15 cellular contexts compared by ENCODE assay signal in genomic region chr6:170163405-170164170, GRCh38.
DNase-seq lines count a peak whose midpoint lies in the region; ATAC-seq and TF ChIP-seq lines count a peak whose summit lies in the region.
"Had no signal": no experiment of that assay in that cellular context is flagged by ENCODE, and none has a peak within 500 bp of the region (broad histone marks: within the 10 kb centered on the region; RNA-seq: fewer than 3 reads in every experiment).

No MANE protein-coding gene starts in this region.

- H3K4me1 ChIP-seq in HEK293 (ENCODE audit: control insufficient read depth, insufficient read depth, low read length): no peaks in the 10 kb centered on the region
- H3K4me1 ChIP-seq: BE2C had no signal

- ATAC-seq in natural killer cell treated with Interleukin-12 subunit alpha and Interleukin-12 subunit beta and Interleukin-15 and Interleukin-18, amount 100 ng/mL, for 72 hours: no peak
- ATAC-seq in stimulated activated effector memory CD8-positive, alpha-beta T cell treated with anti-CD3 and anti-CD28 coated beads, Interleukin-12 subunit alpha, Interleukin-12 subunit beta, amount 100 ng/mL, for 72 hours: no peak
- no peak for ATAC-seq in HG02571 (IDR thresholded peaks at IDR 0.05; ENCODE audit: unreplicated experiment)
- ATAC-seq in HG03025 (IDR thresholded peaks at IDR 0.05; ENCODE audit: low FRiP score, unreplicated experiment): no peak
- ATAC-seq: HCT116 had no signal

- H3K9me3 ChIP-seq in HEK293 (ENCODE audit: control insufficient read depth, insufficient read depth, low read depth, low read length): no peaks in the 10 kb centered on the region
- H3K9me3 ChIP-seq: BE2C had no signal

- POLR2A ChIA-PET in HEK293 (lab: Yijun Ruan, JAX): no interaction called here

- peak overlapping the region in 3 of 5 experiments; percentile 49 to 64 (median 58) for H3K27ac Mint-ChIP-seq in brain
- H3K27ac Mint-ChIP-seq in natural killer cell treated with Interleukin-12 subunit alpha and Interleukin-12 subunit beta and Interleukin-15 and Interleukin-18, amount 100 ng/mL, for 72 hours: peak overlapping the region in 1 of 2 donors; percentile 26
- H3K27ac Mint-ChIP-seq in stimulated activated effector memory CD8-positive, alpha-beta T cell treated with anti-CD3 and anti-CD28 coated beads, Interleukin-12 subunit alpha, Interleukin-12 subunit beta, amount 100 ng/mL, for 72 hours: peak overlapping the region; percentile 45

- peaks cover 35% of the 10 kb centered on the region for H3K4me1 Mint-ChIP-seq in brain
- peaks cover 12 to 15% of the 10 kb centered on the region in 2 donors for H3K4me1 Mint-ChIP-seq in natural killer cell treated with Interleukin-12 subunit alpha and Interleukin-12 subunit beta and Interleukin-15 and Interleukin-18, amount 100 ng/mL, for 72 hours (ENCODE audit: low read depth in 2 of 2)
- H3K4me1 Mint-ChIP-seq in stimulated activated effector memory CD8-positive, alpha-beta T cell treated with anti-CD3 and anti-CD28 coated beads, Interleukin-12 subunit alpha, Interleukin-12 subunit beta, amount 100 ng/mL, for 72 hours: peaks cover 9% of the 10 kb centered on the region

- H3K36me3 ChIP-seq in HEK293 (ENCODE audit: control insufficient read depth in 2 of 2, insufficient read depth in 1 of 2, low read length in 2 of 2): no peaks in the 10 kb centered on the region
- H3K36me3 ChIP-seq: BE2C had no signal

- H3K4me3 Mint-ChIP-seq in brain: no peak overlapping the region
- no peak overlapping the region for H3K4me3 Mint-ChIP-seq in natural killer cell treated with Interleukin-12 subunit alpha and Interleukin-12 subunit beta and Interleukin-15 and Interleukin-18, amount 100 ng/mL, for 72 hours
- no peak overlapping the region for H3K4me3 Mint-ChIP-seq in stimulated activated effector memory CD8-positive, alpha-beta T cell treated with anti-CD3 and anti-CD28 coated beads, Interleukin-12 subunit alpha, Interleukin-12 subunit beta, amount 100 ng/mL, for 72 hours

- peaks cover 0 to 19% (median 5%) of the 10 kb centered on the region in 5 experiments for H3K9me3 Mint-ChIP-seq in brain
- peaks cover 4% of the 10 kb centered on the region for H3K9me3 Mint-ChIP-seq in natural killer cell treated with Interleukin-12 subunit alpha and Interleukin-12 subunit beta and Interleukin-15 and Interleukin-18, amount 100 ng/mL, for 72 hours
- H3K9me3 Mint-ChIP-seq in stimulated activated effector memory CD8-positive, alpha-beta T cell treated with anti-CD3 and anti-CD28 coated beads, Interleukin-12 subunit alpha, Interleukin-12 subunit beta, amount 100 ng/mL, for 72 hours: no peaks in the 10 kb centered on the region

- H3K27me3 Mint-ChIP-seq in brain: peaks cover 9% of the 10 kb centered on the region
- H3K27me3 Mint-ChIP-seq in natural killer cell treated with Interleukin-12 subunit alpha and Interleukin-12 subunit beta and Interleukin-15 and Interleukin-18, amount 100 ng/mL, for 72 hours: peaks cover 0 to 13% of the 10 kb centered on the region in 2 donors

- TF ChIP-seq CTCF in HEK293 (tag by site-specific recombination; IDR thresholded peaks at IDR 0.05) (no peak), brain (conservative IDR thresholded peaks at IDR 0.05) (no peak)

- peak; percentile 49 for DNase-seq in natural killer cell treated with Interleukin-12 subunit alpha and Interleukin-12 subunit beta and Interleukin-15 and Interleukin-18, amount 100 ng/mL, for 72 hours (ENCODE audit: low spot score)
- no peak for DNase-seq in stimulated activated effector memory CD8-positive, alpha-beta T cell treated with anti-CD3 and anti-CD28 coated beads, Interleukin-12 subunit alpha, Interleukin-12 subunit beta, amount 100 ng/mL, for 72 hours (ENCODE audit: low spot score in 2 of 2)
- no peak for DNase-seq in GOT3 (lab: John Stamatoyannopoulos, UW)
- DNase-seq: BE2C, DMS 273 treated with DMSO at 0.1 percent for 48 hours, EL, NCI-H1930, NCI-H2171, NCI-H446 treated with DMSO at 0.1 percent for 48 hours, NCI-H748 treated with DMSO at 0.1 percent for 48 hours had no signal

- H3K4me3 ChIP-seq in HEK293 (ENCODE audit: low read depth, low read length): no peak overlapping the region

- no peak overlapping the region for H3K27ac ChIP-seq in HEK293 (ENCODE audit: extremely low read depth, low read depth, low read length)

- CTCF ChIA-PET in HEK293 (lab: Yijun Ruan, JAX): no interaction called here

- H3K36me3 Mint-ChIP-seq in brain: no peaks in the 10 kb centered on the region
- no peaks in the 10 kb centered on the region for H3K36me3 Mint-ChIP-seq in natural killer cell treated with Interleukin-12 subunit alpha and Interleukin-12 subunit beta and Interleukin-15 and Interleukin-18, amount 100 ng/mL, for 72 hours
- H3K36me3 Mint-ChIP-seq in stimulated activated effector memory CD8-positive, alpha-beta T cell treated with anti-CD3 and anti-CD28 coated beads, Interleukin-12 subunit alpha, Interleukin-12 subunit beta, amount 100 ng/mL, for 72 hours: peaks cover 11% of the 10 kb centered on the region

TF ChIP-seq in HEK293, 187 proteins besides CTCF, POLR2A, EP300 and RAD21:
- TF ChIP-seq ZNF830 (tag by site-specific recombination; IDR thresholded peaks at IDR 0.05; ENCODE audit: low read depth): no peak
- peak; percentile 98 for TF ChIP-seq ZSCAN4 (tag by site-specific recombination; IDR thresholded peaks at IDR 0.05)
- no peak for TF ChIP-seq ZNF211 (tag by site-specific recombination; IDR thresholded peaks at IDR 0.05; ENCODE audit: low read depth)
- no peak for TF ChIP-seq ZBTB20 (tag by site-specific recombination; IDR thresholded peaks at IDR 0.05)
- no peak for TF ChIP-seq ZNF350 (tag by site-specific recombination; IDR thresholded peaks at IDR 0.05)
- no peak for TF ChIP-seq ZNF175 (tag by site-specific recombination; IDR thresholded peaks at IDR 0.05)
